Comparison of ENCODE assay signal across 8 cellular contexts in genomic region chr7:43674559-43675436, GRCh38. TPM values are rescaled to one million over a fixed set of nuclear protein-coding genes. Genes with fewer than 3 reads are reported as not detected.
DNase-seq lines count a peak whose midpoint lies in the region; ATAC-seq and TF ChIP-seq lines count a peak whose summit lies in the region.

No MANE protein-coding gene starts in this region.

- ATAC-seq in naive B cell (ENCODE audit: low read depth in 2 of 2): no peak
- no peak for ATAC-seq in HG03469 (IDR thresholded peaks at IDR 0.05; ENCODE audit: unreplicated experiment)

- no peak for TF ChIP-seq POLR2A in ovary (IDR thresholded peaks at IDR 0.05)

- H3K4me1 Mint-ChIP-seq in CD14-positive monocyte (peaks cover 4% of the 10 kb centered on the region), naive B cell (peaks cover 37 to 74% (median 65%) of the 10 kb centered on the region in 3 donors)

- H3K4me1 ChIP-seq in ovary (ENCODE audit: insufficient read depth): peaks cover 7% of the 10 kb centered on the region

- intact Hi-C loops in CD14-positive monocyte (cut with micrococcal nuclease): no loop called here
- intact Hi-C loops in posterior vena cava (cut with DNase I): no loop called here
- intact Hi-C loops in ovary (cut with DNase I): no loop called here

- no peaks in the 10 kb centered on the region for H3K36me3 ChIP-seq in ovary

- H3K36me3 Mint-ChIP-seq in CD14-positive monocyte (peaks cover under 1 to 7% of the 10 kb centered on the region in 2 donors), naive B cell (peaks cover 11 to 20% of the 10 kb centered on the region in 2 donors)

- no peak overlapping the region for H3K4me3 ChIP-seq in ovary

- H3K27ac ChIP-seq in ovary: no peak overlapping the region

- H3K9me3 ChIP-seq in ovary: no peaks in the 10 kb centered on the region

- TF ChIP-seq CTCF in CD14-positive monocyte (IDR thresholded peaks at IDR 0.05) (no peak), ovary (IDR thresholded peaks at IDR 0.05) (no peak)

- H3K4me3 Mint-ChIP-seq in CD14-positive monocyte (no peak overlapping the region), naive B cell (peak overlapping the region in 1 of 8 donors; percentile 13)

- 37 to 63% (median 40%) methylated on average over 4 of the region's 4 CpGs for WGBS in ovary, 3 donors

- H3K9me3 Mint-ChIP-seq in CD14-positive monocyte (peaks cover 12 to 21% (median 16%) of the 10 kb centered on the region in 7 donors), naive B cell (peaks cover 0 to 52% (median 48%) of the 10 kb centered on the region in 7 donors)

- H3K27me3 Mint-ChIP-seq in CD14-positive monocyte (ENCODE audit: low read depth in 3 of 3): peaks cover 0 to 4% (median 0%) of the 10 kb centered on the region in 3 donors
- no peaks in the 10 kb centered on the region for H3K27me3 Mint-ChIP-seq in naive B cell

- TF ChIP-seq EP300 in ovary (IDR thresholded peaks at IDR 0.05): no peak

- DNase-seq in CD14-positive monocyte (ENCODE audit: low spot score) (no peak), LHCN-M2 (ENCODE audit: low read depth) (peak; percentile 91), dermis blood vessel endothelial cell (peak; percentile 79), naive B cell (no peak), posterior vena cava (ENCODE audit: low spot score) (no peak), ovary (no peak), NCI-H146 treated with DMSO at 0.1 percent for 48 hours (lab: John Stamatoyannopoulos, UW; ENCODE audit: unreplicated experiment) (no peak)

- no peaks in the 10 kb centered on the region for H3K27me3 ChIP-seq in ovary

- H3K27ac Mint-ChIP-seq in CD14-positive monocyte: peak overlapping the region in 4 of 7 donors; percentile 10 to 66 (median 22)
- peak overlapping the region in 4 of 6 donors; percentile 62 to 93 (median 74) for H3K27ac Mint-ChIP-seq in naive B cell

RNA-seq across cellular contexts. Expression of gene COA1, which starts 54.5 kb away (rescaled TPM):
- polyA plus RNA-seq in CD14-positive monocyte (10 to 100 TPM; 56.2 to 57.8 TPM), naive B cell (ENCODE audit: low read depth in 6 of 6) (100 to 1,000 TPM in 5 of 6 donors, 10 to 100 TPM in 1; 96.6 to 146 (median 107) TPM), ovary (10 to 100 TPM; 33.2 to 41.8 TPM)
- total RNA-seq in LHCN-M2 (2014; rRNA removed) (68.2 and 74.1 TPM in 2 replicates), dermis blood vessel endothelial cell (37.2 and 47.3 TPM in 2 replicates), posterior vena cava (10 to 100 TPM; 29.0 to 29.6 TPM), ovary (10 to 100 TPM; 45.4 to 67.7 (median 51.8) TPM)
- 54.8 TPM for polyA plus RNA-seq in LHCN-M2 (2012)

Comparison
In these comparisons a context has a peak if more than half of its experiments do, and no peak if none do; other contexts are left out.
1. DNase-seq: peak in LHCN-M2 (single experiment) and dermis blood vessel endothelial cell (single experiment); none in CD14-positive monocyte (single experiment), naive B cell (single experiment), posterior vena cava (single experiment), ovary (0 of 5) and NCI-H146 treated with DMSO at 0.1 percent for 48 hours (single experiment).